In genomic region chr6:169619650-169620049, GRCh38 we compare ENCODE assay signal across 2 cellular contexts.
TF ChIP-seq lines count a peak whose summit lies in the region.

No MANE protein-coding gene starts in this region.

TF ChIP-seq in SK-N-SH, 30 proteins besides CTCF, POLR2A, EP300 and RAD21 (continued from another document):
- TF ChIP-seq NFIC (IDR thresholded peaks at IDR 0.05; ENCODE audit: borderline replicate concordance) = no peak
- no peak for TF ChIP-seq EZH2phosphoT487 (IDR thresholded peaks at IDR 0.05; ENCODE audit: borderline replicate concordance, low read depth)
- TF ChIP-seq POLR2AphosphoS5 (IDR thresholded peaks at IDR 0.05; ENCODE audit: low read depth, low read length) = no peak
- no peak for TF ChIP-seq CHD2 (IDR thresholded peaks at IDR 0.05; ENCODE audit: low read length, partially characterized antibody)
- TF ChIP-seq FOXJ3 (CRISPR knock-in tag; IDR thresholded peaks at IDR 0.05) = no peak
- no peak for TF ChIP-seq GABPA (IDR thresholded peaks at IDR 0.05; ENCODE audit: low read depth)
- no peak for TF ChIP-seq PBX3 (IDR thresholded peaks at IDR 0.05)

TF ChIP-seq in SK-N-SH treated with all-trans-retinoic acid at 6 μM for 48 hours, 23 proteins besides CTCF, POLR2A, EP300 and RAD21 (continued from another document):
- TF ChIP-seq PATZ1 (CRISPR knock-in tag; IDR thresholded peaks at IDR 0.05; ENCODE audit: borderline replicate concordance) (no peak), ZNF70 (CRISPR knock-in tag; IDR thresholded peaks at IDR 0.05) (no peak), ZNF8 (CRISPR knock-in tag; IDR thresholded peaks at IDR 0.05) (no peak), ZFP3 (CRISPR knock-in tag; IDR thresholded peaks at IDR 0.05) (no peak), ZFP30 (CRISPR knock-in tag; IDR thresholded peaks at IDR 0.05) (no peak), GLIS3 (CRISPR knock-in tag; IDR thresholded peaks at IDR 0.05) (no peak), PPARA (CRISPR knock-in tag; IDR thresholded peaks at IDR 0.05; ENCODE audit: borderline replicate concordance) (no peak), TSHZ2 (CRISPR knock-in tag; IDR thresholded peaks at IDR 0.05) (no peak), CSDC2 (CRISPR knock-in tag; IDR thresholded peaks at IDR 0.05) (no peak), POU6F1 (CRISPR knock-in tag; IDR thresholded peaks at IDR 0.05; ENCODE audit: borderline replicate concordance, low read depth) (no peak)
